ENCODE assay signal across 8 cellular contexts in genomic region chr5:35230043-35230611, GRCh38. TPM values are rescaled to one million over a fixed set of nuclear protein-coding genes. Genes with fewer than 3 reads are reported as not detected.
DNase-seq lines count a peak whose midpoint lies in the region; ATAC-seq and TF ChIP-seq lines count a peak whose summit lies in the region.

TSS of gene PRLR (minus strand) at chr5:35230487. CDS start at chr5:35089620, 140,867 bp downstream.

- no peaks in the 10 kb centered on the region for H3K36me3 Mint-ChIP-seq in activated naive CD4-positive, alpha-beta T cell treated with anti-CD3 and anti-CD28 coated beads, Interleukin-2, amount 50 U/mL, for 24 hours
- H3K36me3 Mint-ChIP-seq in activated CD4-positive, alpha-beta memory T cell treated with anti-CD3 and anti-CD28 coated beads, Interleukin-2, amount 10 ng/mL, durations not matched to agents 7 days and 5 days (ENCODE audit: low read depth): no peaks in the 10 kb centered on the region

- H3K4me1 ChIP-seq in heart left ventricle: peaks cover 0 to 15% (median 8%) of the 10 kb centered on the region in 12 donors

- peak; percentile 29 for ATAC-seq in HG03354 (IDR thresholded peaks at IDR 0.05; ENCODE audit: poor library complexity, severe bottlenecking, unreplicated experiment)
- ATAC-seq in heart left ventricle: peak; percentile 16 to 71 (median 40)
- no peak for ATAC-seq in GM18861 (IDR thresholded peaks at IDR 0.05; ENCODE audit: unreplicated experiment)

- peaks cover 12% of the 10 kb centered on the region for H3K4me1 Mint-ChIP-seq in activated naive CD4-positive, alpha-beta T cell treated with anti-CD3 and anti-CD28 coated beads, Interleukin-2, amount 50 U/mL, for 24 hours
- H3K4me1 Mint-ChIP-seq in activated CD4-positive, alpha-beta memory T cell treated with anti-CD3 and anti-CD28 coated beads, Interleukin-2, amount 10 ng/mL, durations not matched to agents 7 days and 5 days: peaks cover 10% of the 10 kb centered on the region

- H3K36me3 ChIP-seq in heart left ventricle: no peaks in the 10 kb centered on the region

- H3K9me3 Mint-ChIP-seq in activated naive CD4-positive, alpha-beta T cell treated with anti-CD3 and anti-CD28 coated beads, Interleukin-2, amount 50 U/mL, for 24 hours: no peaks in the 10 kb centered on the region
- H3K9me3 Mint-ChIP-seq in activated CD4-positive, alpha-beta memory T cell treated with anti-CD3 and anti-CD28 coated beads, Interleukin-2, amount 10 ng/mL, durations not matched to agents 7 days and 5 days: no peaks in the 10 kb centered on the region

- TF ChIP-seq POLR2A in heart left ventricle (IDR thresholded peaks at IDR 0.05): no peak

- no peak within 1 kb of the TSS for H3K27ac Mint-ChIP-seq in activated naive CD4-positive, alpha-beta T cell treated with anti-CD3 and anti-CD28 coated beads, Interleukin-2, amount 50 U/mL, for 24 hours
- no peak within 1 kb of the TSS for H3K27ac Mint-ChIP-seq in activated CD4-positive, alpha-beta memory T cell treated with anti-CD3 and anti-CD28 coated beads, Interleukin-2, amount 10 ng/mL, durations not matched to agents 7 days and 5 days

- H3K9me3 ChIP-seq in heart left ventricle: no peaks in the 10 kb centered on the region

- H3K4me3 Mint-ChIP-seq in activated naive CD4-positive, alpha-beta T cell treated with anti-CD3 and anti-CD28 coated beads, Interleukin-2, amount 50 U/mL, for 24 hours: peak within 1 kb of the TSS; percentile 77
- H3K4me3 Mint-ChIP-seq in activated CD4-positive, alpha-beta memory T cell treated with anti-CD3 and anti-CD28 coated beads, Interleukin-2, amount 10 ng/mL, durations not matched to agents 7 days and 5 days: peak within 1 kb of the TSS; percentile 46

- POLR2A ChIA-PET in activated CD4-positive, alpha-beta memory T cell treated with anti-CD3 and anti-CD28 coated beads, Interleukin-2, amount 10 ng/mL, durations not matched to agents 7 days and 5 days (lab: Charles Lee): no interaction called here

- DNase-seq in activated naive CD4-positive, alpha-beta T cell treated with anti-CD3 and anti-CD28 coated beads, Interleukin-2, amount 50 U/mL, for 16 hours: no peak
- no peak for DNase-seq in activated CD4-positive, alpha-beta memory T cell treated with anti-CD3 and anti-CD28 coated beads, Interleukin-2, amount 10 ng/mL, durations not matched to agents 7 days and 5 days
- peak in 4 of 5 donors; percentile 20 to 49 (median 28) for DNase-seq in heart left ventricle
- DNase-seq in pons (ENCODE audit: low spot score): peak; percentile 11
- DNase-seq in NCI-H1105 treated with DMSO at 0.1 percent for 48 hours (lab: John Stamatoyannopoulos, UW): no peak

- CTCF ChIA-PET in activated CD4-positive, alpha-beta memory T cell treated with anti-CD3 and anti-CD28 coated beads, Interleukin-2, amount 10 ng/mL, durations not matched to agents 7 days and 5 days (lab: Charles Lee): no interaction called here

- H3K27me3 Mint-ChIP-seq in activated naive CD4-positive, alpha-beta T cell treated with anti-CD3 and anti-CD28 coated beads, Interleukin-2, amount 50 U/mL, for 24 hours: peaks cover 53% of the 10 kb centered on the region
- H3K27me3 Mint-ChIP-seq in activated CD4-positive, alpha-beta memory T cell treated with anti-CD3 and anti-CD28 coated beads, Interleukin-2, amount 10 ng/mL, durations not matched to agents 7 days and 5 days: peaks cover 55% of the 10 kb centered on the region

- intact Hi-C loops in heart left ventricle (cut with DNase I): no loop called here

- no peak for TF ChIP-seq CTCF in heart left ventricle (IDR thresholded peaks at IDR 0.05)

- H3K27me3 ChIP-seq in heart left ventricle: peaks cover 0 to 46% (median 25%) of the 10 kb centered on the region in 9 donors

- no peak within 1 kb of the TSS for H3K27ac ChIP-seq in heart left ventricle

- peak within 1 kb of the TSS; percentile 17 to 59 (median 48) for H3K4me3 ChIP-seq in heart left ventricle

- 2 to 5% (median 3%) methylated on average over 34 to 42 of the region's 42 CpGs for WGBS in heart left ventricle, 4 donors

RNA-seq across cellular contexts. Expression of gene PRLR, which starts in this region (rescaled TPM):
- not detected for total RNA-seq in activated CD4-positive, alpha-beta memory T cell treated with anti-CD3 and anti-CD28 coated beads, Interleukin-2, amount 10 ng/mL, durations not matched to agents 7 days and 5 days
- 1 to 10 TPM in 5 of 9 donors, under 1 TPM in 4; 0.22 to 2.2 (median 1.1) TPM for total RNA-seq in heart left ventricle
- polyA plus RNA-seq in heart left ventricle: under 1 TPM; 0.08 to 0.11 TPM

Comparison
In these comparisons a context has a peak if more than half of its experiments do, and no peak if none do; other contexts are left out.
1. DNase-seq: peak in heart left ventricle (4 of 5) and pons (single experiment); none in activated naive CD4-positive, alpha-beta T cell treated with anti-CD3 and anti-CD28 coated beads, Interleukin-2, amount 50 U/mL, for 16 hours (single experiment), activated CD4-positive, alpha-beta memory T cell treated with anti-CD3 and anti-CD28 coated beads, Interleukin-2, amount 10 ng/mL, durations not matched to agents 7 days and 5 days (single experiment) and NCI-H1105 treated with DMSO at 0.1 percent for 48 hours (single experiment).